ENCODE assay signal across 23 cellular contexts in genomic region chr3:48022178-48022577, GRCh38. TPM values are rescaled to one million over a fixed set of nuclear protein-coding genes. Genes with fewer than 3 reads are reported as not detected.
DNase-seq lines count a peak whose midpoint lies in the region; ATAC-seq, FAIRE-seq and TF ChIP-seq lines count a peak whose summit lies in the region.
"Had no signal": no experiment of that assay in that cellular context is flagged by ENCODE, and none has a peak within 500 bp of the region (broad histone marks: within the 10 kb centered on the region; RNA-seq: fewer than 3 reads in every experiment).

No MANE protein-coding gene starts in this region.

- peak; percentile 48 to 75 for ATAC-seq in natural killer cell treated with Interleukin-12 subunit alpha and Interleukin-12 subunit beta and Interleukin-15 and Interleukin-18, amount 100 ng/mL, for 72 hours
- ATAC-seq in natural killer cell, result no peak
- ATAC-seq in activated CD8-positive, alpha-beta memory T cell treated with anti-CD3 and anti-CD28 coated beads, Interleukin-2, amount 10 ng/mL, durations not matched to agents 7 days and 5 days, result no peak

- no peaks in the 10 kb centered on the region for H3K9me3 ChIP-seq in astrocyte (ENCODE audit: insufficient read depth, low read depth, low read length)
- H3K9me3 ChIP-seq: SJCRH30 had no signal

- no peak for DNase-seq in natural killer cell treated with Interleukin-12 subunit alpha and Interleukin-12 subunit beta and Interleukin-15 and Interleukin-18, amount 100 ng/mL, for 72 hours (ENCODE audit: low spot score)
- DNase-seq in natural killer cell (no peak), astrocyte (ENCODE audit: low read depth) (no peak), RCC 7860 (ENCODE audit: low spot score) (no peak)
- no peak for DNase-seq in activated CD8-positive, alpha-beta memory T cell treated with anti-CD3 and anti-CD28 coated beads, Interleukin-2, amount 10 ng/mL, durations not matched to agents 7 days and 5 days
- no peak for DNase-seq in activated naive CD8-positive, alpha-beta T cell treated with anti-CD3 and anti-CD28 coated beads for 36 hours
- DNase-seq in central memory CD4-positive, alpha-beta T cell, result no peak
- DNase-seq: COR-L47, DMS 273 treated with DMSO at 0.1 percent for 48 hours, DND-41, H9, IMR-90, NCI-H1417 treated with DMSO at 0.1 percent for 48 hours, NCI-H187 treated with DMSO at 0.1 percent for 48 hours, NCI-H226, NCI-H524, NCI-H82, PC-9, SJCRH30 had no signal

- no peaks in the 10 kb centered on the region for H3K9me3 Mint-ChIP-seq in natural killer cell treated with Interleukin-12 subunit alpha and Interleukin-12 subunit beta and Interleukin-15 and Interleukin-18, amount 100 ng/mL, for 72 hours
- H3K9me3 Mint-ChIP-seq in natural killer cell, result no peaks in the 10 kb centered on the region
- no peaks in the 10 kb centered on the region for H3K9me3 Mint-ChIP-seq in astrocyte (ENCODE audit: unreplicated experiment)
- H3K9me3 Mint-ChIP-seq in nephron, result no peaks in the 10 kb centered on the region
- H3K9me3 Mint-ChIP-seq in activated CD8-positive, alpha-beta memory T cell treated with anti-CD3 and anti-CD28 coated beads, Interleukin-2, amount 10 ng/mL, durations not matched to agents 7 days and 5 days (ENCODE audit: low read depth), result no peaks in the 10 kb centered on the region
- no peaks in the 10 kb centered on the region for H3K9me3 Mint-ChIP-seq in activated naive CD8-positive, alpha-beta T cell treated with anti-CD3 and anti-CD28 coated beads for 36 hours
- H3K9me3 Mint-ChIP-seq: H9 had no signal

- H3K27me3 Mint-ChIP-seq in natural killer cell treated with Interleukin-12 subunit alpha and Interleukin-12 subunit beta and Interleukin-15 and Interleukin-18, amount 100 ng/mL, for 72 hours, result no peaks in the 10 kb centered on the region
- H3K27me3 Mint-ChIP-seq in natural killer cell (ENCODE audit: low read depth in 2 of 2) (no peaks in the 10 kb centered on the region), astrocyte (ENCODE audit: low read depth, unreplicated experiment) (no peaks in the 10 kb centered on the region), nephron (ENCODE audit: low read depth) (no peaks in the 10 kb centered on the region)
- no peaks in the 10 kb centered on the region for H3K27me3 Mint-ChIP-seq in activated CD8-positive, alpha-beta memory T cell treated with anti-CD3 and anti-CD28 coated beads, Interleukin-2, amount 10 ng/mL, durations not matched to agents 7 days and 5 days
- H3K27me3 Mint-ChIP-seq in activated naive CD8-positive, alpha-beta T cell treated with anti-CD3 and anti-CD28 coated beads for 36 hours, result no peaks in the 10 kb centered on the region
- H3K27me3 Mint-ChIP-seq: B cell had no signal

- no peak overlapping the region for H3K9ac ChIP-seq in astrocyte (ENCODE audit: low read length)

- no peaks in the 10 kb centered on the region for H3K4me1 ChIP-seq in astrocyte (ENCODE audit: insufficient read depth, low read length)

- peaks cover 5% of the 10 kb centered on the region for H3K36me3 Mint-ChIP-seq in natural killer cell treated with Interleukin-12 subunit alpha and Interleukin-12 subunit beta and Interleukin-15 and Interleukin-18, amount 100 ng/mL, for 72 hours
- H3K36me3 Mint-ChIP-seq in natural killer cell (no peaks in the 10 kb centered on the region), astrocyte (ENCODE audit: low read depth, unreplicated experiment) (peaks cover 14% of the 10 kb centered on the region), nephron (ENCODE audit: low read depth) (no peaks in the 10 kb centered on the region)
- H3K36me3 Mint-ChIP-seq in activated CD8-positive, alpha-beta memory T cell treated with anti-CD3 and anti-CD28 coated beads, Interleukin-2, amount 10 ng/mL, durations not matched to agents 7 days and 5 days, result peaks cover 4% of the 10 kb centered on the region
- peaks cover 2% of the 10 kb centered on the region for H3K36me3 Mint-ChIP-seq in activated naive CD8-positive, alpha-beta T cell treated with anti-CD3 and anti-CD28 coated beads for 36 hours

- FAIRE-seq in astrocyte (lab: Jason Lieb, UNC) (no peak), RCC 7860 (lab: Jason Lieb, UNC) (no peak)
- FAIRE-seq: G401.6, HTR-8/SVneo had no signal

- peak overlapping the region; percentile 67 for H3K4me3 Mint-ChIP-seq in natural killer cell treated with Interleukin-12 subunit alpha and Interleukin-12 subunit beta and Interleukin-15 and Interleukin-18, amount 100 ng/mL, for 72 hours
- H3K4me3 Mint-ChIP-seq in natural killer cell (no peak overlapping the region), astrocyte (ENCODE audit: unreplicated experiment) (peak overlapping the region; percentile 1), nephron (no peak overlapping the region)
- H3K4me3 Mint-ChIP-seq in activated CD8-positive, alpha-beta memory T cell treated with anti-CD3 and anti-CD28 coated beads, Interleukin-2, amount 10 ng/mL, durations not matched to agents 7 days and 5 days, result no peak overlapping the region
- no peak overlapping the region for H3K4me3 Mint-ChIP-seq in activated naive CD8-positive, alpha-beta T cell treated with anti-CD3 and anti-CD28 coated beads for 36 hours
- H3K4me3 Mint-ChIP-seq: B cell, H9 had no signal

- peak overlapping the region; percentile 10 to 82 for H3K27ac Mint-ChIP-seq in natural killer cell treated with Interleukin-12 subunit alpha and Interleukin-12 subunit beta and Interleukin-15 and Interleukin-18, amount 100 ng/mL, for 72 hours
- H3K27ac Mint-ChIP-seq in natural killer cell, result no peak overlapping the region
- H3K27ac Mint-ChIP-seq in astrocyte (ENCODE audit: unreplicated experiment), result no peak overlapping the region
- peak overlapping the region; percentile 6 to 54 (median 32) for H3K27ac Mint-ChIP-seq in nephron
- H3K27ac Mint-ChIP-seq in activated CD8-positive, alpha-beta memory T cell treated with anti-CD3 and anti-CD28 coated beads, Interleukin-2, amount 10 ng/mL, durations not matched to agents 7 days and 5 days, result no peak overlapping the region
- no peak overlapping the region for H3K27ac Mint-ChIP-seq in activated naive CD8-positive, alpha-beta T cell treated with anti-CD3 and anti-CD28 coated beads for 36 hours
- H3K27ac Mint-ChIP-seq: B cell had no signal

- H3K4me1 Mint-ChIP-seq in natural killer cell treated with Interleukin-12 subunit alpha and Interleukin-12 subunit beta and Interleukin-15 and Interleukin-18, amount 100 ng/mL, for 72 hours (ENCODE audit: low read depth in 2 of 2), result peaks cover 38 to 40% of the 10 kb centered on the region in 2 donors
- H3K4me1 Mint-ChIP-seq in natural killer cell, result peaks cover 22 to 34% of the 10 kb centered on the region in 2 donors
- H3K4me1 Mint-ChIP-seq in astrocyte (ENCODE audit: low read depth, unreplicated experiment), result peaks cover 48% of the 10 kb centered on the region
- peaks cover 53% of the 10 kb centered on the region for H3K4me1 Mint-ChIP-seq in nephron
- peaks cover 10% of the 10 kb centered on the region for H3K4me1 Mint-ChIP-seq in activated CD8-positive, alpha-beta memory T cell treated with anti-CD3 and anti-CD28 coated beads, Interleukin-2, amount 10 ng/mL, durations not matched to agents 7 days and 5 days
- peaks cover 14% of the 10 kb centered on the region for H3K4me1 Mint-ChIP-seq in activated naive CD8-positive, alpha-beta T cell treated with anti-CD3 and anti-CD28 coated beads for 36 hours

- intact Hi-C loops in natural killer cell (cut with micrococcal nuclease), result no loop called here

- CTCF ChIA-PET in activated CD8-positive, alpha-beta memory T cell treated with anti-CD3 and anti-CD28 coated beads, Interleukin-2, amount 10 ng/mL, durations not matched to agents 7 days and 5 days (lab: Charles Lee), result no interaction called here

- no peak for TF ChIP-seq CTCF in natural killer cell (IDR thresholded peaks at IDR 0.05)
- TF ChIP-seq CTCF in astrocyte (IDR thresholded peaks at IDR 0.05; ENCODE audit: insufficient read depth, low read depth, low read length), result no peak
- no peak for TF ChIP-seq CTCF in nephron (IDR thresholded peaks at IDR 0.05; ENCODE audit: unreplicated experiment in 3 of 3)

- H3K36me3 ChIP-seq in astrocyte (ENCODE audit: insufficient read depth, low read length), result no peaks in the 10 kb centered on the region
- H3K36me3 ChIP-seq: SJCRH30 had no signal

- peaks cover 97% of the 10 kb centered on the region for H3K79me2 ChIP-seq in astrocyte (ENCODE audit: insufficient read depth, low read length)

- no peaks in the 10 kb centered on the region for H3K27me3 ChIP-seq in astrocyte (ENCODE audit: insufficient read depth, low read length)
- H3K27me3 ChIP-seq: SJCRH30 had no signal

- H3K27ac ChIP-seq in astrocyte (ENCODE audit: low read depth, low read length), result no peak overlapping the region
- H3K27ac ChIP-seq: PC-9, SJCRH30 had no signal

- H3K4me2 ChIP-seq in astrocyte (ENCODE audit: low read length), result no peak overlapping the region
- H3K4me2 ChIP-seq: PC-9 had no signal

- no peak overlapping the region for H3K4me3 ChIP-seq in astrocyte (ENCODE audit: insufficient read depth, low read depth, low read length)
- H3K4me3 ChIP-seq: PC-9, SJCRH30 had no signal

- peaks cover 95% of the 10 kb centered on the region for H4K20me1 ChIP-seq in astrocyte (ENCODE audit: insufficient read depth, low read length)

- H2AFZ ChIP-seq in astrocyte (ENCODE audit: low read depth, low read length), result no peak overlapping the region
- H2AFZ ChIP-seq: PC-9 had no signal

RNA-seq across cellular contexts. Expression of gene MAP4, which starts 6.0 kb away (rescaled TPM):
- total RNA-seq in natural killer cell treated with Interleukin-12 subunit alpha and Interleukin-12 subunit beta and Interleukin-15 and Interleukin-18, amount 100 ng/mL, for 72 hours, result 100 to 1,000 TPM; 129 to 151 TPM
- total RNA-seq in natural killer cell (10 to 100 TPM; 74.5 to 97.1 (median 88.9) TPM), astrocyte (471 and 475 TPM in 2 replicates)
- total RNA-seq in activated CD8-positive, alpha-beta memory T cell treated with anti-CD3 and anti-CD28 coated beads, Interleukin-2, amount 10 ng/mL, durations not matched to agents 7 days and 5 days, result 100 to 1,000 TPM; 126 to 131 TPM
- total RNA-seq in activated naive CD8-positive, alpha-beta T cell treated with anti-CD3 and anti-CD28 coated beads for 36 hours, result 10 to 100 TPM; 95.2 to 96.7 TPM

Comparison
In these comparisons a context has a peak if more than half of its experiments do, and no peak if none do; other contexts are left out.
1. ATAC-seq: peak in natural killer cell treated with Interleukin-12 subunit alpha and Interleukin-12 subunit beta and Interleukin-15 and Interleukin-18, amount 100 ng/mL, for 72 hours (2 of 2); none in natural killer cell (0 of 3) and activated CD8-positive, alpha-beta memory T cell treated with anti-CD3 and anti-CD28 coated beads, Interleukin-2, amount 10 ng/mL, durations not matched to agents 7 days and 5 days (single experiment).
2. H3K27ac Mint-ChIP-seq: peak in natural killer cell treated with Interleukin-12 subunit alpha and Interleukin-12 subunit beta and Interleukin-15 and Interleukin-18, amount 100 ng/mL, for 72 hours (2 of 2) and nephron (3 of 3); none in natural killer cell (0 of 2), astrocyte (single experiment), activated CD8-positive, alpha-beta memory T cell treated with anti-CD3 and anti-CD28 coated beads, Interleukin-2, amount 10 ng/mL, durations not matched to agents 7 days and 5 days (single experiment) and activated naive CD8-positive, alpha-beta T cell treated with anti-CD3 and anti-CD28 coated beads for 36 hours (single experiment).
3. H3K4me3 Mint-ChIP-seq: peak in natural killer cell treated with Interleukin-12 subunit alpha and Interleukin-12 subunit beta and Interleukin-15 and Interleukin-18, amount 100 ng/mL, for 72 hours (single experiment) and astrocyte (single experiment); none in natural killer cell (single experiment), nephron (0 of 3), activated CD8-positive, alpha-beta memory T cell treated with anti-CD3 and anti-CD28 coated beads, Interleukin-2, amount 10 ng/mL, durations not matched to agents 7 days and 5 days (single experiment) and activated naive CD8-positive, alpha-beta T cell treated with anti-CD3 and anti-CD28 coated beads for 36 hours (single experiment).